ENCODE assay signal across 1 cellular context in the genomic region with DNA sequence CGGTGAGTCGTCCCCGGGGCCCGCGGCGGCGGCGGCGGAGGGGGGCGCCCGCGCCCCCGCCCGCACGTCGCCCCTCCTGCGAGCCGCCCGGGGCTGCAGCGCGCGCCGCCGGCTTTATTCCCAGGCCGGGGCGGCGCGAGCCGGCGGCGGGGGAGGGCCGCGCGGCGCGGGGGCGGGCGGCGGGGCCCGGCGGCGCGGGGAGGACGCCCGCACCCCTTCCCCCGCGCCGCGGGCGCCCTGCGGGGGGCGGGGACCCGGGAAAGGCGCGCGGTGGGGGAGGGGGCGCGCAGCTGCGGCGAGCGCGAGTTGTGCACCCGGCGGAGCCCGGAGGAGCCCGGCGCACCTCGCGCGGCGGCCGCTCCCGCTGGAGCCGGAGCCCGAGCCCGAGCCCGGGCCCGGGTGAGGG.
TF ChIP-seq lines count a peak whose summit lies in the region.

No MANE protein-coding gene starts in this region.

TF ChIP-seq in HepG2, 621 proteins besides CTCF, POLR2A, EP300 and RAD21:
- TF ChIP-seq, protein P1, sequence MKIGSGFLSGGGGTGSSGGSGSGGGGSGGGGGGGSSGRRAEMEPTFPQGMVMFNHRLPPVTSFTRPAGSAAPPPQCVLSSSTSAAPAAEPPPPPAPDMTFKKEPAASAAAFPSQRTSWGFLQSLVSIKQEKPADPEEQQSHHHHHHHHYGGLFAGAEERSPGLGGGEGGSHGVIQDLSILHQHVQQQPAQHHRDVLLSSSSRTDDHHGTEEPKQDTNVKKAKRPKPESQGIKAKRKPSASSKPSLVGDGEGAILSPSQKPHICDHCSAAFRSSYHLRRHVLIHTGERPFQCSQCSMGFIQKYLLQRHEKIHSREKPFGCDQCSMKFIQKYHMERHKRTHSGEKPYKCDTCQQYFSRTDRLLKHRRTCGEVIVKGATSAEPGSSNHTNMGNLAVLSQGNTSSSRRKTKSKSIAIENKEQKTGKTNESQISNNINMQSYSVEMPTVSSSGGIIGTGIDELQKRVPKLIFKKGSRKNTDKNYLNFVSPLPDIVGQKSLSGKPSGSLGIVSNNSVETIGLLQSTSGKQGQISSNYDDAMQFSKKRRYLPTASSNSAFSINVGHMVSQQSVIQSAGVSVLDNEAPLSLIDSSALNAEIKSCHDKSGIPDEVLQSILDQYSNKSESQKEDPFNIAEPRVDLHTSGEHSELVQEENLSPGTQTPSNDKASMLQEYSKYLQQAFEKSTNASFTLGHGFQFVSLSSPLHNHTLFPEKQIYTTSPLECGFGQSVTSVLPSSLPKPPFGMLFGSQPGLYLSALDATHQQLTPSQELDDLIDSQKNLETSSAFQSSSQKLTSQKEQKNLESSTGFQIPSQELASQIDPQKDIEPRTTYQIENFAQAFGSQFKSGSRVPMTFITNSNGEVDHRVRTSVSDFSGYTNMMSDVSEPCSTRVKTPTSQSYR (CRISPR knock-in tag; IDR thresholded peaks at IDR 0.05; ENCODE audit: borderline replicate concordance) = peak; percentile 39; the same call in 1 of the 2 replicates
- TF ChIP-seq ZNF335 (CRISPR knock-in tag; IDR thresholded peaks at IDR 0.05) (0 out of 2 replicates have a peak, but pooled peaks have one; percentile 0), KAT2B (IDR thresholded peaks at IDR 0.05; ENCODE audit: borderline replicate concordance, low read depth, low read length) (no peak), ZNF567 (CRISPR knock-in tag; IDR thresholded peaks at IDR 0.05; ENCODE audit: borderline replicate concordance) (no peak), ZNF234 (CRISPR knock-in tag; conservative IDR thresholded peaks at IDR 0.05) (no peak)
